ENCODE assay signal across 36 cellular contexts in the genomic region with DNA sequence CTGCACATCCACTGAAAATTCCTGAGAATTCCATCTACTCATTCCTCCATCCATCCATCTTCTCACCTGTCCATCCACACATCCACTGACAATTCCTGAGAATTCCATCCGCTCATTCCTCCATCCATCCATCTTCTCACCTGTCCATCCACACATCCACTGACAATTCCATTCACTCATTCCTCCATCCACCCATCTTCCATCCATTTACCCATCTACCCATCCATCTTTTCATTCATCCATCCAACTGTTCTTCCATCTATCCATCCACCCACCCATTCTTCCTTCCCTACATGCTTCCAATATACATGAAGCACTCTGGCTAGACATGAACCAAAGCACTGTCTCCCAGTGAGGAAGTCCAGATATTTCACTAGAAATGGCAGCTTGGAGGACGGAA. TPM values are rescaled to one million over a fixed set of nuclear protein-coding genes. Genes with fewer than 3 reads are reported as not detected.
"Had no signal": no experiment of that assay in that cellular context is flagged by ENCODE, and none has a peak within 500 bp of the region (broad histone marks: within the 10 kb centered on the region; RNA-seq: fewer than 3 reads in every experiment).

No MANE protein-coding gene starts in this region.

- H3K4me3 Mint-ChIP-seq: activated CD4-positive, alpha-beta memory T cell treated with anti-CD3 and anti-CD28 coated beads, Interleukin-2, amount 10 ng/mL, durations not matched to agents 7 days and 5 days; activated CD4-positive, alpha-beta T cell treated with anti-CD3 and anti-CD28 coated beads for 36 hours; activated CD4-positive, alpha-beta T cell treated with anti-CD3 and anti-CD28 coated beads, Interleukin-2, amount 10 ng/mL, durations not matched to agents 7 days and 5 days; activated CD8-positive, alpha-beta memory T cell treated with anti-CD3 and anti-CD28 coated beads, Interleukin-2, amount 10 ng/mL, durations not matched to agents 7 days and 5 days; activated CD8-positive, alpha-beta T cell treated with anti-CD3 and anti-CD28 coated beads, Interleukin-2, amount 10 ng/mL, durations not matched to agents 7 days and 5 days; activated naive CD8-positive, alpha-beta T cell treated with anti-CD3 and anti-CD28 coated beads for 36 hours; activated T-cell treated with anti-CD3 and anti-CD28 coated beads, Interleukin-2, amount 50 U/mL, for 24 hours; T-helper 1 cell treated with Interleukin-12 subunit alpha and Interleukin-12 subunit beta and Interleukin-4 antibody, amounts not matched to agents 30 μg/mL and 1 μg/mL, for 36 hours; T-helper 2 cell treated with Interferon-gamma antibody and Interleukin-4, amounts not matched to agents 5 μg/mL and 100 μg/mL, for 36 hours; WTC11 had no signal

- H3K27ac ChIP-seq: adrenal gland, body of pancreas, brain microvascular endothelial cell, breast epithelium, WERI-Rb-1 had no signal

- H3K27me3 ChIP-seq: adrenal gland, body of pancreas, brain microvascular endothelial cell, breast epithelium had no signal

- H3K4me1 Mint-ChIP-seq: WTC11 had no signal

- H3K36me3 Mint-ChIP-seq: activated CD8-positive, alpha-beta memory T cell treated with anti-CD3 and anti-CD28 coated beads, Interleukin-2, amount 10 ng/mL, durations not matched to agents 7 days and 5 days; activated naive CD4-positive, alpha-beta T cell treated with anti-CD3 and anti-CD28 coated beads, Interleukin-2, amount 50 U/mL, for 72 hours; activated naive CD8-positive, alpha-beta T cell treated with anti-CD3 and anti-CD28 coated beads for 36 hours had no signal

- H3K9me3 Mint-ChIP-seq: activated CD4-positive, alpha-beta memory T cell treated with anti-CD3 and anti-CD28 coated beads, Interleukin-2, amount 10 ng/mL, durations not matched to agents 7 days and 5 days; activated CD4-positive, alpha-beta T cell treated with anti-CD3 and anti-CD28 coated beads, Interleukin-2, amount 10 ng/mL, durations not matched to agents 7 days and 5 days; activated naive CD4-positive, alpha-beta T cell treated with anti-CD3 and anti-CD28 coated beads, Interleukin-2, amount 50 U/mL, for 72 hours; activated naive CD8-positive, alpha-beta T cell treated with anti-CD3 and anti-CD28 coated beads for 36 hours; activated T-cell treated with anti-CD3 and anti-CD28 coated beads, Interleukin-2, amount 50 U/mL, for 24 hours; activated T-helper 2 cell treated with anti-CD3 and anti-CD28 coated beads, Interferon-gamma antibody, Interleukin-2, Interleukin-4, amounts not matched to agents 10 μg/mL and 5 μg/mL and 100 μg/mL, durations not matched to agents 14 hours and 24 hours and 36 hours; T-helper 1 cell treated with Interleukin-12 subunit alpha and Interleukin-12 subunit beta and Interleukin-4 antibody, amounts not matched to agents 30 μg/mL and 1 μg/mL, for 36 hours; T-helper 2 cell treated with Interferon-gamma antibody and Interleukin-4, amounts not matched to agents 5 μg/mL and 100 μg/mL, for 36 hours; WTC11 had no signal

- FAIRE-seq: astrocyte, TTC549 had no signal

- ATAC-seq: activated CD4-positive, alpha-beta T cell treated with anti-CD3 and anti-CD28 coated beads for 36 hours; activated CD4-positive, CD25-positive, alpha-beta regulatory T cell treated with anti-CD3 and anti-CD28 coated beads, Interleukin-2, amount 50 U/mL, for 24 hours; activated CD8-positive, alpha-beta memory T cell treated with anti-CD3 and anti-CD28 coated beads, Interleukin-2, amount 10 ng/mL, durations not matched to agents 7 days and 5 days; activated CD8-positive, alpha-beta T cell treated with anti-CD3 and anti-CD28 coated beads, Interleukin-2, amount 10 ng/mL, durations not matched to agents 7 days and 5 days; activated naive CD4-positive, alpha-beta T cell treated with anti-CD3 and anti-CD28 coated beads, Interleukin-2, amount 50 U/mL, for 72 hours; body of pancreas; WTC11 had no signal

- H3K27ac Mint-ChIP-seq: activated CD4-positive, alpha-beta memory T cell treated with anti-CD3 and anti-CD28 coated beads, Interleukin-2, amount 10 ng/mL, durations not matched to agents 7 days and 5 days; activated CD4-positive, alpha-beta T cell treated with anti-CD3 and anti-CD28 coated beads for 36 hours; activated CD4-positive, alpha-beta T cell treated with anti-CD3 and anti-CD28 coated beads, Interleukin-2, amount 10 ng/mL, durations not matched to agents 7 days and 5 days; activated CD8-positive, alpha-beta memory T cell treated with anti-CD3 and anti-CD28 coated beads, Interleukin-2, amount 10 ng/mL, durations not matched to agents 7 days and 5 days; activated CD8-positive, alpha-beta T cell treated with anti-CD3 and anti-CD28 coated beads, Interleukin-2, amount 10 ng/mL, durations not matched to agents 7 days and 5 days; activated naive CD4-positive, alpha-beta T cell treated with anti-CD3 and anti-CD28 coated beads, Interleukin-2, amount 50 U/mL, for 72 hours; activated naive CD8-positive, alpha-beta T cell treated with anti-CD3 and anti-CD28 coated beads for 36 hours; activated T-cell treated with anti-CD3 and anti-CD28 coated beads, Interleukin-2, amount 50 U/mL, for 24 hours; activated T-helper 2 cell treated with anti-CD3 and anti-CD28 coated beads, Interferon-gamma antibody, Interleukin-2, Interleukin-4, amounts not matched to agents 10 μg/mL and 5 μg/mL and 100 μg/mL, durations not matched to agents 14 hours and 24 hours and 36 hours; T-helper 1 cell treated with Interleukin-12 subunit alpha and Interleukin-12 subunit beta and Interleukin-4 antibody, amounts not matched to agents 30 μg/mL and 1 μg/mL, for 36 hours; T-helper 2 cell treated with Interferon-gamma antibody and Interleukin-4, amounts not matched to agents 5 μg/mL and 100 μg/mL, for 36 hours; WTC11 had no signal

- H3K4me3 ChIP-seq: adrenal gland, body of pancreas, breast epithelium had no signal

- H3K4me1 ChIP-seq: adrenal gland, body of pancreas, breast epithelium had no signal

- H3K9me3 ChIP-seq: adrenal gland, body of pancreas, breast epithelium had no signal

- H3K36me3 ChIP-seq: breast epithelium had no signal

- H3K27me3 Mint-ChIP-seq: activated CD4-positive, alpha-beta memory T cell treated with anti-CD3 and anti-CD28 coated beads, Interleukin-2, amount 10 ng/mL, durations not matched to agents 7 days and 5 days; activated CD4-positive, alpha-beta T cell treated with anti-CD3 and anti-CD28 coated beads, Interleukin-2, amount 10 ng/mL, durations not matched to agents 7 days and 5 days; activated CD8-positive, alpha-beta memory T cell treated with anti-CD3 and anti-CD28 coated beads, Interleukin-2, amount 10 ng/mL, durations not matched to agents 7 days and 5 days had no signal

- DNase-seq: activated CD4-positive, alpha-beta memory T cell treated with anti-CD3 and anti-CD28 coated beads, Interleukin-2, amount 10 ng/mL, durations not matched to agents 7 days and 5 days; activated CD4-positive, alpha-beta T cell treated with anti-CD3 and anti-CD28 coated beads for 1 hour; activated CD4-positive, alpha-beta T cell treated with anti-CD3 and anti-CD28 coated beads for 36 hours; activated CD4-positive, alpha-beta T cell treated with anti-CD3 and anti-CD28 coated beads for 48 hours; activated CD4-positive, alpha-beta T cell treated with anti-CD3 and anti-CD28 coated beads, Interleukin-2, amount 10 ng/mL, durations not matched to agents 7 days and 5 days; activated CD4-positive, alpha-beta T cell treated with anti-CD3 and anti-CD28 coated beads, Interleukin-2, amount 50 U/mL, for 48 hours; activated CD4-positive, CD25-positive, alpha-beta regulatory T cell; activated CD8-positive, alpha-beta memory T cell treated with anti-CD3 and anti-CD28 coated beads for 24 hours; activated CD8-positive, alpha-beta memory T cell treated with anti-CD3 and anti-CD28 coated beads, Interleukin-2, amount 10 ng/mL, durations not matched to agents 7 days and 5 days; activated CD8-positive, alpha-beta memory T cell treated with anti-CD3 and anti-CD28 coated beads, Interleukin-2, amount 50 U/mL, for 48 hours; activated CD8-positive, alpha-beta T cell treated with anti-CD3 and anti-CD28 coated beads, Interleukin-2, amount 10 ng/mL, durations not matched to agents 7 days and 5 days; activated effector memory CD4-positive, alpha-beta T cell treated with Interleukin-2 at 50 U/mL for 16 hours; activated gamma-delta T cell; activated naive CD4-positive, alpha-beta T cell treated with anti-CD3 and anti-CD28 coated beads, Interleukin-2, amount 50 U/mL, for 16 hours; activated naive CD4-positive, alpha-beta T cell treated with Interleukin-2 at 50 U/mL for 16 hours; activated naive CD8-positive, alpha-beta T cell treated with anti-CD3 and anti-CD28 coated beads for 36 hours; activated T-cell treated with anti-CD3 and anti-CD28 coated beads, Interleukin-2, amount 50 U/mL, for 24 hours; activated T-cell treated with anti-CD3 and anti-CD28 coated beads, Interleukin-2, amount 50 U/mL, for 48 hours; adrenal gland; amniotic stem cell; body of pancreas; brain microvascular endothelial cell; central memory CD4-positive, alpha-beta T cell; T-helper 1 cell; T-helper 2 cell; T-helper 9 cell; WERI-Rb-1 had no signal

RNA-seq across cellular contexts. Expression of gene TRPM4, which starts 15.6 kb away (rescaled TPM):
- total RNA-seq: activated CD8-positive, alpha-beta T cell treated with anti-CD3 and anti-CD28 coated beads, Interleukin-2, amount 10 ng/mL, durations not matched to agents 7 days and 5 days; activated naive CD8-positive, alpha-beta T cell treated with anti-CD3 and anti-CD28 coated beads for 36 hours had no signal

RNA-seq across cellular contexts. Expression of gene HRC, which starts 18.0 kb away (rescaled TPM):
- total RNA-seq: activated CD4-positive, alpha-beta memory T cell treated with anti-CD3 and anti-CD28 coated beads, Interleukin-2, amount 10 ng/mL, durations not matched to agents 7 days and 5 days; activated CD4-positive, alpha-beta T cell treated with anti-CD3 and anti-CD28 coated beads for 36 hours; activated CD4-positive, alpha-beta T cell treated with anti-CD3 and anti-CD28 coated beads, Interleukin-2, amount 10 ng/mL, durations not matched to agents 7 days and 5 days; activated CD8-positive, alpha-beta memory T cell treated with anti-CD3 and anti-CD28 coated beads, Interleukin-2, amount 10 ng/mL, durations not matched to agents 7 days and 5 days; activated CD8-positive, alpha-beta T cell treated with anti-CD3 and anti-CD28 coated beads, Interleukin-2, amount 10 ng/mL, durations not matched to agents 7 days and 5 days; activated naive CD4-positive, alpha-beta T cell treated with anti-CD3 and anti-CD28 coated beads, Interleukin-2, amount 50 U/mL, for 72 hours; activated naive CD8-positive, alpha-beta T cell treated with anti-CD3 and anti-CD28 coated beads for 36 hours; activated T-helper 2 cell treated with anti-CD3 and anti-CD28 coated beads, Interferon-gamma antibody, Interleukin-2, Interleukin-4, amounts not matched to agents 10 μg/mL and 5 μg/mL and 100 μg/mL, durations not matched to agents 14 hours and 24 hours and 36 hours; astrocyte had no signal
